ENCODE assay signal across 33 cellular contexts in the genomic region with DNA sequence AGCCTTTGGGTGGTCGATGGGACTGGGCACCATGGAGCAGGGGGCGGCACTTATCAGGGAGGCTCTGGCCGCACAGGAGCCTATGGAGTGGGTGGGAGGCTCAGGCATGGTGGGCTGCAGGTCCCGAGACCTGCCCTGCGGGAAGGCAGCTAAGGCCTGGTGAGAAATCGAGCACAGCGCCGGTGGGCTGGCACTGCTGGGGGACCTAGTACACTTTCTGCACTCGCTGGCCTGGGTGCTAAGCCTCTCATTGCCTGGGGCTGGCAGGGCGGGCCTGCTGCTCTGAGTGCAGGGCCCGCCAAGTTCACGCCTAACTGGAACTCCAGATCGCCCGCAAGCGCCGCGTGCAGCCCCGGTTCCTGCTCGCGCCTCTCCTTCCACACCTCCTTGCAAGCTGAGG. TPM values are rescaled to one million over a fixed set of nuclear protein-coding genes. Genes with fewer than 3 reads are reported as not detected.
"Had no signal": no experiment of that assay in that cellular context is flagged by ENCODE, and none has a peak within 500 bp of the region (broad histone marks: within the 10 kb centered on the region; RNA-seq: fewer than 3 reads in every experiment).

No MANE protein-coding gene starts in this region.

- H3K4me3 ChIP-seq: stomach, suprapubic skin, testis, thoracic aorta, thyroid gland, tibial artery, tibial nerve, transverse colon, upper lobe of left lung, upper lobe of right lung, uterus, vagina had no signal

- H3K9me3 ChIP-seq: suprapubic skin, testis, thyroid gland, transverse colon, upper lobe of right lung, uterus, vagina had no signal

- DNase-seq: stimulated activated CD4-positive, alpha-beta T cell treated with anti-CD3 and anti-CD28 coated beads, Interleukin-2, amount 100 ng/mL, for 48 hours; stimulated activated CD4-positive, alpha-beta T cell treated with anti-CD3 and anti-CD28 coated beads, Interleukin-4, amount 100 ng/mL, for 1 hour; stimulated activated CD4-positive, alpha-beta T cell treated with anti-CD3 and anti-CD28 coated beads, Interleukin-4, amount 100 ng/mL, for 24 hours; stimulated activated CD4-positive, alpha-beta T cell treated with anti-CD3 and anti-CD28 coated beads, Interleukin-4, amount 100 ng/mL, for 4 hours; stimulated activated CD8-positive, alpha-beta memory T cell treated with anti-CD3 and anti-CD28 coated beads, Interleukin-4, amount 100 ng/mL, for 48 hours; stimulated activated naive B cell treated with anti-CD40 and anti-IgM and Interleukin-4, amounts not matched to agents 10 μg/mL and 1 μg/mL and 100 μg/mL, for 72 hours; stimulated activated naive CD4-positive, alpha-beta T cell; stimulated activated naive CD4-positive, alpha-beta T cell treated with Interleukin-2 at 50 U/mL for 16 hours; stimulated activated naive CD8-positive, alpha-beta T cell treated with anti-CD3 and anti-CD28 coated beads, Interleukin-15, amount 100 ng/mL, for 72 hours; stimulated activated naive CD8-positive, alpha-beta T cell treated with anti-CD3 and anti-CD28 coated beads, Interleukin-15, Interleukin-2, amounts not matched to agents 100 U/mL and 50 U/mL, for 24 hours; stomach; substantia nigra; thyroid gland; tibial artery; transverse colon; trophoblast cell; upper lobe of right lung; uterus had no signal

- H3K27me3 Mint-ChIP-seq: stimulated activated memory B cell treated with anti-CD40 and anti-IgM and Interleukin-4, amounts not matched to agents 10 μg/mL and 1 μg/mL and 100 μg/mL, for 72 hours; stimulated activated naive B cell treated with anti-CD40 and anti-IgM and Interleukin-4, amounts not matched to agents 10 μg/mL and 1 μg/mL and 100 μg/mL, for 72 hours; stimulated activated naive CD8-positive, alpha-beta T cell treated with anti-CD3 and anti-CD28 coated beads, Interleukin-15, amount 100 ng/mL, for 72 hours; stimulated activated naive CD8-positive, alpha-beta T cell treated with anti-CD3 and anti-CD28 coated beads, Interleukin-15, Interleukin-2, amounts not matched to agents 100 ng/mL and 50 ng/mL, for 24 hours; type B pancreatic cell had no signal

- FAIRE-seq: urothelium cell line had no signal

- H3K27ac Mint-ChIP-seq: stimulated activated effector memory CD8-positive, alpha-beta T cell treated with anti-CD3 and anti-CD28 coated beads, Interleukin-12 subunit alpha, Interleukin-12 subunit beta, amount 100 ng/mL, for 72 hours; stimulated activated memory B cell treated with anti-CD40 and anti-IgM and Interleukin-4, amounts not matched to agents 10 μg/mL and 1 μg/mL and 100 μg/mL, for 72 hours; stimulated activated naive B cell treated with anti-CD40 and anti-IgM and Interleukin-4, amounts not matched to agents 10 μg/mL and 1 μg/mL and 100 μg/mL, for 72 hours; stimulated activated naive CD8-positive, alpha-beta T cell treated with anti-CD3 and anti-CD28 coated beads, Interleukin-15, amount 100 ng/mL, for 72 hours; stimulated activated naive CD8-positive, alpha-beta T cell treated with anti-CD3 and anti-CD28 coated beads, Interleukin-15, Interleukin-2, amounts not matched to agents 100 ng/mL and 50 ng/mL, for 24 hours; type B pancreatic cell had no signal

- H3K27ac ChIP-seq: stomach, suprapubic skin, testis, thoracic aorta, thyroid gland, tibial artery, tibial nerve, transverse colon, upper lobe of left lung, upper lobe of right lung, uterus, vagina had no signal

- H3K36me3 ChIP-seq: stomach, suprapubic skin, thoracic aorta, thyroid gland, tibial artery, tibial nerve, transverse colon, upper lobe of left lung, upper lobe of right lung, uterus, vagina had no signal

- H3K4me1 ChIP-seq: stomach, suprapubic skin, testis, thyroid gland, tibial artery, tibial nerve, transverse colon, upper lobe of left lung, upper lobe of right lung, uterus, vagina had no signal

- H3K4me1 Mint-ChIP-seq: stimulated activated effector memory CD8-positive, alpha-beta T cell treated with anti-CD3 and anti-CD28 coated beads, Interleukin-12 subunit alpha, Interleukin-12 subunit beta, amount 100 ng/mL, for 72 hours; stimulated activated memory B cell treated with anti-CD40 and anti-IgM and Interleukin-4, amounts not matched to agents 10 μg/mL and 1 μg/mL and 100 μg/mL, for 72 hours; stimulated activated naive B cell treated with anti-CD40 and anti-IgM and Interleukin-4, amounts not matched to agents 10 μg/mL and 1 μg/mL and 100 μg/mL, for 72 hours; stimulated activated naive CD8-positive, alpha-beta T cell treated with anti-CD3 and anti-CD28 coated beads, Interleukin-15, amount 100 ng/mL, for 72 hours had no signal

- H3K27me3 ChIP-seq: stomach, suprapubic skin, testis, thyroid gland, tibial artery, tibial nerve, transverse colon, upper lobe of left lung, upper lobe of right lung, uterus, vagina had no signal

- H3K4me3 Mint-ChIP-seq: stimulated activated effector memory CD8-positive, alpha-beta T cell treated with anti-CD3 and anti-CD28 coated beads, Interleukin-12 subunit alpha, Interleukin-12 subunit beta, amount 100 ng/mL, for 72 hours; stimulated activated memory B cell treated with anti-CD40 and anti-IgM and Interleukin-4, amounts not matched to agents 10 μg/mL and 1 μg/mL and 100 μg/mL, for 72 hours; stimulated activated naive B cell treated with anti-CD40 and anti-IgM and Interleukin-4, amounts not matched to agents 10 μg/mL and 1 μg/mL and 100 μg/mL, for 72 hours; stimulated activated naive CD8-positive, alpha-beta T cell treated with anti-CD3 and anti-CD28 coated beads, Interleukin-15, amount 100 ng/mL, for 72 hours; stimulated activated naive CD8-positive, alpha-beta T cell treated with anti-CD3 and anti-CD28 coated beads, Interleukin-15, Interleukin-2, amounts not matched to agents 100 ng/mL and 50 ng/mL, for 24 hours; type B pancreatic cell had no signal

- H3K36me3 Mint-ChIP-seq: stimulated activated effector memory CD8-positive, alpha-beta T cell treated with anti-CD3 and anti-CD28 coated beads, Interleukin-12 subunit alpha, Interleukin-12 subunit beta, amount 100 ng/mL, for 72 hours; stimulated activated memory B cell treated with anti-CD40 and anti-IgM and Interleukin-4, amounts not matched to agents 10 μg/mL and 1 μg/mL and 100 μg/mL, for 72 hours; stimulated activated naive B cell treated with anti-CD40 and anti-IgM and Interleukin-4, amounts not matched to agents 10 μg/mL and 1 μg/mL and 100 μg/mL, for 72 hours; type B pancreatic cell had no signal

RNA-seq across cellular contexts. Expression of a gene that starts 33.1 kb away (rescaled TPM):
- total RNA-seq: stomach, subcutaneous adipose tissue, suprapubic skin, temporal lobe, thoracic aorta, upper lobe of right lung, ureter, urinary bladder, vagina had no signal
- polyA plus RNA-seq: urinary bladder had no signal
